Comparison of ENCODE assay signal across 18 cellular contexts in the genomic region with DNA sequence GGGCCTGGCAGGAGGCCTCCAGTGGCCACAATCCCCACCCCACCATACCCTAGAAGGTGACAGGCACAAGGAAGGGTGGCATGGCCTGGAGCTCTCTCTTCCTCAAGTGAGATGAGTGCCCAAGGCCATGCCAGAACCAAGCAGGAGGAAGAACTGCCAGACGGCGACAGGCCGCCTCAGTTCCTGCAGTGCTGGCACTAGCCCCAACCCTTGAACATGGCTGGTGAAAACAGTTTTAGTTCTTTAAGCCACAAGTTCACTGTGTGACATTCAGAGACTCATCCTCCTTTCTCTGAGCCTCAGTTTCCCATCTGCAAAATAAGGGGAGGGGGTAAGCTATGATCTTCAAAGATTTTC. TPM values are rescaled to one million over a fixed set of nuclear protein-coding genes. Genes with fewer than 3 reads are reported as not detected.
A peak's percentile ranks its signal among the peaks of the same experiment; 100 is the strongest.
DNase-seq lines count a peak whose midpoint lies in the region; ATAC-seq and TF ChIP-seq lines count a peak whose summit lies in the region.
"Had no signal": no experiment of that assay in that cellular context is flagged by ENCODE, and none has a peak within 500 bp of the region (broad histone marks: within the 10 kb centered on the region; RNA-seq: fewer than 3 reads in every experiment).

No MANE protein-coding gene starts in this region.

- H2BK15ac ChIP-seq in neuronal stem cell (ENCODE audit: low read length), result no peak overlapping the region

- H2BK120ac ChIP-seq in neuronal stem cell (ENCODE audit: low read depth, low read length), result no peak overlapping the region

- no peaks in the 10 kb centered on the region for H3K4me1 Mint-ChIP-seq in activated T-helper 17 cell treated with anti-CD3 and anti-CD28 coated beads, Interleukin-2, amount 50 U/mL, for 72 hours

- no peak overlapping the region for H3K4me3 Mint-ChIP-seq in activated T-helper 17 cell treated with anti-CD3 and anti-CD28 coated beads, Interleukin-2, amount 50 U/mL, for 72 hours
- H3K4me3 Mint-ChIP-seq: CD8-positive, alpha-beta T cell had no signal

- H3K27ac Mint-ChIP-seq in activated T-helper 17 cell treated with anti-CD3 and anti-CD28 coated beads, Interleukin-2, amount 50 U/mL, for 72 hours, result no peak overlapping the region
- H3K27ac Mint-ChIP-seq: activated T-helper 2 cell treated with anti-CD3 and anti-CD28 coated beads, Interferon-gamma antibody, Interleukin-2, Interleukin-4, amounts not matched to agents 10 μg/mL and 5 μg/mL and 100 μg/mL, durations not matched to agents 14 hours and 24 hours and 36 hours; CD8-positive, alpha-beta T cell had no signal

- DNase-seq in caudate nucleus (lab: John Stamatoyannopoulos, UW) (peak in 13 of 61 donors; percentile 26 to 81 (median 50)), Right ventricle myocardium superior (no peak), neuronal stem cell (ENCODE audit: low spot score) (no peak), tibial nerve (ENCODE audit: low spot score in 2 of 2) (no peak), GM20000 (ENCODE audit: low spot score) (no peak)
- DNase-seq: CD8-positive, alpha-beta T cell; KBM-7; NCI-H146; NCI-H2171 treated with DMSO at 0.1 percent for 48 hours; testis had no signal

- H3K27ac ChIP-seq in caudate nucleus (ENCODE audit: low read depth, low read length), result peak overlapping the region; percentile 88
- no peak overlapping the region for H3K27ac ChIP-seq in neuronal stem cell (replicated peaks; ENCODE audit: low read length)
- peak overlapping the region; percentile 56 to 88 (median 72) for H3K27ac ChIP-seq in tibial nerve
- H3K27ac ChIP-seq: testis had no signal

- no peak overlapping the region for H4K91ac ChIP-seq in neuronal stem cell (ENCODE audit: low read depth, low read length, poor library complexity)

- H4K8ac ChIP-seq in neuronal stem cell (ENCODE audit: low read depth, low read length), result no peak overlapping the region

- H3K23ac ChIP-seq in neuronal stem cell (ENCODE audit: low read depth, low read length, poor library complexity), result no peak overlapping the region

- no peak overlapping the region for H2AFZ ChIP-seq in neuronal stem cell (ENCODE audit: low read length)

- no peak overlapping the region for H3K9ac ChIP-seq in neuronal stem cell (ENCODE audit: low read depth, low read length, poor library complexity)

- no peaks in the 10 kb centered on the region for H3K9me3 Mint-ChIP-seq in activated T-helper 17 cell treated with anti-CD3 and anti-CD28 coated beads, Interleukin-2, amount 50 U/mL, for 72 hours
- H3K9me3 Mint-ChIP-seq: activated T-helper 2 cell treated with anti-CD3 and anti-CD28 coated beads, Interferon-gamma antibody, Interleukin-2, Interleukin-4, amounts not matched to agents 10 μg/mL and 5 μg/mL and 100 μg/mL, durations not matched to agents 14 hours and 24 hours and 36 hours; CD8-positive, alpha-beta T cell had no signal

- H3K27me3 Mint-ChIP-seq in activated T-helper 17 cell treated with anti-CD3 and anti-CD28 coated beads, Interleukin-2, amount 50 U/mL, for 72 hours, result peaks cover 4% of the 10 kb centered on the region

- no peaks in the 10 kb centered on the region for H3K79me1 ChIP-seq in neuronal stem cell (ENCODE audit: low read depth, low read length)

- H3K18ac ChIP-seq in neuronal stem cell (ENCODE audit: low read length), result peak overlapping the region; percentile 58

- no peak overlapping the region for H2BK12ac ChIP-seq in neuronal stem cell (ENCODE audit: low read length)

- H3K27me3 ChIP-seq in neuronal stem cell (ENCODE audit: control insufficient read depth in 3 of 3, insufficient read depth in 3 of 3, low read depth in 1 of 3, low read length in 3 of 3), result peaks cover 0 to 43% (median 2%) of the 10 kb centered on the region in 3 experiments
- H3K27me3 ChIP-seq in tibial nerve, result no peaks in the 10 kb centered on the region
- H3K27me3 ChIP-seq: testis had no signal

- intact Hi-C loops in Right ventricle myocardium superior (cut with DNase I), result no loop called here

- H3K4me1 ChIP-seq in neuronal stem cell (ENCODE audit: control insufficient read depth in 2 of 2, insufficient read depth in 1 of 2, low read depth in 1 of 2, low read length in 2 of 2), result peaks cover 9 to 17% of the 10 kb centered on the region in 2 donors
- H3K4me1 ChIP-seq in tibial nerve, result peaks cover 0 to 47% (median 25%) of the 10 kb centered on the region in 4 donors
- H3K4me1 ChIP-seq: testis had no signal

- H3K36me3 ChIP-seq in neuronal stem cell (replicated peaks in 1 of 2; ENCODE audit: control insufficient read depth in 2 of 2, insufficient read depth in 2 of 2, low read length in 2 of 2), result no peaks in the 10 kb centered on the region
- no peaks in the 10 kb centered on the region for H3K36me3 ChIP-seq in tibial nerve
- H3K36me3 ChIP-seq: left lung had no signal

- H3K4me2 ChIP-seq in neuronal stem cell (ENCODE audit: insufficient read depth, low read length, poor library complexity, severe bottlenecking), result no peak overlapping the region

- no CpG with 5 or more reads among the region's 3 CpGs for WGBS in neuronal stem cell (ENCODE audit: extremely low coverage in 2 of 2, insufficient read length in 2 of 2, insufficient replicate concordance in 1 of 2), 2 donors
- WGBS in tibial nerve, 2 donors, result 80 to 87% methylated on average over 3 of the region's 3 CpGs

- no peak for TF ChIP-seq EP300 in tibial nerve (IDR thresholded peaks at IDR 0.05)

- no peak for TF ChIP-seq POLR2A in tibial nerve (IDR thresholded peaks at IDR 0.05)

- H3K36me3 Mint-ChIP-seq in activated T-helper 17 cell treated with anti-CD3 and anti-CD28 coated beads, Interleukin-2, amount 50 U/mL, for 72 hours (ENCODE audit: low read depth), result no peaks in the 10 kb centered on the region
- H3K36me3 Mint-ChIP-seq: CD8-positive, alpha-beta T cell had no signal

- H3K9me3 ChIP-seq in neuronal stem cell (replicated peaks in 1 of 2; ENCODE audit: control insufficient read depth in 2 of 2, insufficient read depth in 1 of 2, low read depth in 1 of 2, low read length in 2 of 2) (no peaks in the 10 kb centered on the region), tibial nerve (no peaks in the 10 kb centered on the region)
- H3K9me3 ChIP-seq: left lung, testis had no signal

- TF ChIP-seq CTCF in tibial nerve (IDR thresholded peaks at IDR 0.05) (no peak), GM20000 (IDR thresholded peaks at IDR 0.05; ENCODE audit: extremely low read depth, missing control alignments) (no peak)

- no peak overlapping the region for H3K4ac ChIP-seq in neuronal stem cell (ENCODE audit: low read length)

- H2AK5ac ChIP-seq in neuronal stem cell (ENCODE audit: low read depth, low read length), result peak overlapping the region; percentile 20

- H3K14ac ChIP-seq in neuronal stem cell (ENCODE audit: low read length), result peak overlapping the region; percentile 25

- H3K4me3 ChIP-seq in neuronal stem cell (ENCODE audit: low read length in 2 of 2) (no peak overlapping the region), tibial nerve (no peak overlapping the region)
- H3K4me3 ChIP-seq: left lung, testis had no signal

- ATAC-seq in Right ventricle myocardium superior (ENCODE audit: poor library complexity), result peak; percentile 28
- no peak for ATAC-seq in GM19035 (IDR thresholded peaks at IDR 0.05; ENCODE audit: unreplicated experiment)
- ATAC-seq in activated T-helper 17 cell treated with anti-CD3 and anti-CD28 coated beads, Interleukin-2, amount 50 U/mL, for 72 hours (replicated peaks), result no peak
- ATAC-seq: CD8-positive, alpha-beta T cell had no signal

- no peak overlapping the region for H2BK5ac ChIP-seq in neuronal stem cell (ENCODE audit: low read length)

RNA-seq across cellular contexts. Expression of a gene that starts 9.8 kb away (rescaled TPM):
- total RNA-seq in Right ventricle myocardium superior (11.1 TPM), tibial nerve (not detected)
- 0.81 TPM for polyA plus RNA-seq in neuronal stem cell (2013, experiment 1 of 2)
- 0.80 TPM for polyA plus RNA-seq in neuronal stem cell (2013, experiment 2 of 2)
- not detected for total RNA-seq in activated T-helper 17 cell treated with anti-CD3 and anti-CD28 coated beads, Interleukin-2, amount 50 U/mL, for 72 hours
- total RNA-seq: activated T-helper 2 cell treated with anti-CD3 and anti-CD28 coated beads, Interferon-gamma antibody, Interleukin-2, Interleukin-4, amounts not matched to agents 10 μg/mL and 5 μg/mL and 100 μg/mL, durations not matched to agents 14 hours and 24 hours and 36 hours; CD8-positive, alpha-beta T cell; epithelial cell of proximal tubule; glomerular endothelial cell; myocyte; occipital lobe had no signal

RNA-seq across cellular contexts. Expression of a gene that starts 27.2 kb away (rescaled TPM):
- total RNA-seq in Right ventricle myocardium superior (10.2 TPM), tibial nerve (10 to 100 TPM; 20.1 to 23.4 (median 22.3) TPM)
- polyA plus RNA-seq in neuronal stem cell (2013, experiment 1 of 2), result 9.8 TPM
- polyA plus RNA-seq in neuronal stem cell (2013, experiment 2 of 2), result 10.2 TPM
- total RNA-seq in activated T-helper 17 cell treated with anti-CD3 and anti-CD28 coated beads, Interleukin-2, amount 50 U/mL, for 72 hours, result 10 to 100 TPM; 14.6 to 15.8 TPM

Comparison
In these comparisons a context has a peak if more than half of its experiments do, and no peak if none do; other contexts are left out.
1. RNA of a gene that starts 9.8 kb away (total RNA-seq): 11.1 TPM in Right ventricle myocardium superior (single experiment); not detected in tibial nerve and not detected in activated T-helper 17 cell treated with anti-CD3 and anti-CD28 coated beads, Interleukin-2, amount 50 U/mL, for 72 hours; every median in the first group is over 10 times any median in the second.